In the genomic region with DNA sequence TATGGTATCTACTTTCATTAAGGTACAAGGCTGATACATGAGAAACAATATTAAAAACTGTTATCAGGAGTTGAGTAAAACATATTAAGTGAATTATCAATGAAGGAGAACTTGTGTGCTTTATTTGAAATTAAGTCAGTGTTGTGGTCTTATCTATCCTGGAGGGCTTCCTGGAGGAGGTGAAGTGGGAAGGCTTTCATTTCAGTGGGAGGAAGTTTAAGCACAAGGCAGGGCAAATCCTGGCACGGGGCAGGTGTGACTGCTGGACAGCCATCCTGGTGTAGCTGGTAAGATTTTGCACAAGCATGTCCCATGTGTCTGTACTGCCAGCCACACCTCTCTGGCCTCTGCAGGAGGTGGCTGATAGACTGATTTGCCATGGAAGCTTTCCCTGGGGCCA, we compare ENCODE assay signal across 2 cellular contexts.
TF ChIP-seq lines count a peak whose summit lies in the region.

No MANE protein-coding gene starts in this region.

TF ChIP-seq in A549, 52 proteins besides CTCF, POLR2A, EP300 and RAD21:
- no peak for TF ChIP-seq EHMT2 (IDR thresholded peaks at IDR 0.05; ENCODE audit: low read depth)
- no peak for TF ChIP-seq GATA3 (IDR thresholded peaks at IDR 0.05; ENCODE audit: borderline replicate concordance)
- no peak for TF ChIP-seq SMC3 (IDR thresholded peaks at IDR 0.05)
- TF ChIP-seq BHLHE40 (IDR thresholded peaks at IDR 0.05; ENCODE audit: low read depth, low read length): no peak
- TF ChIP-seq ZFP36 (IDR thresholded peaks at IDR 0.05; ENCODE audit: borderline replicate concordance, partially characterized antibody): peak; percentile 18
- no peak for TF ChIP-seq TFCP2L1 (CRISPR knock-in tag; IDR thresholded peaks at IDR 0.05)
- TF ChIP-seq FOSB (CRISPR knock-in tag; IDR thresholded peaks at IDR 0.05): no peak
- no peak for TF ChIP-seq HOXB5 (CRISPR knock-in tag; IDR thresholded peaks at IDR 0.05)

TF ChIP-seq in K562, 482 proteins besides CTCF, POLR2A, EP300 and RAD21:
- TF ChIP-seq ZFP36 (IDR thresholded peaks at IDR 0.05; ENCODE audit: low read depth, low read length, partially characterized antibody) (peak; percentile 87), NFIX (CRISPR knock-in tag; IDR thresholded peaks at IDR 0.05; ENCODE audit: low read depth) (no peak), RBM25 (IDR thresholded peaks at IDR 0.05; ENCODE audit: low read depth, low read length, severe bottlenecking) (peak; percentile 46), NFYB (IDR thresholded peaks at IDR 0.05; ENCODE audit: extremely low read depth, insufficient read length) (no peak), ZNF444 (CRISPR knock-in tag; IDR thresholded peaks at IDR 0.05) (no peak)
- TF ChIP-seq, protein P1, sequence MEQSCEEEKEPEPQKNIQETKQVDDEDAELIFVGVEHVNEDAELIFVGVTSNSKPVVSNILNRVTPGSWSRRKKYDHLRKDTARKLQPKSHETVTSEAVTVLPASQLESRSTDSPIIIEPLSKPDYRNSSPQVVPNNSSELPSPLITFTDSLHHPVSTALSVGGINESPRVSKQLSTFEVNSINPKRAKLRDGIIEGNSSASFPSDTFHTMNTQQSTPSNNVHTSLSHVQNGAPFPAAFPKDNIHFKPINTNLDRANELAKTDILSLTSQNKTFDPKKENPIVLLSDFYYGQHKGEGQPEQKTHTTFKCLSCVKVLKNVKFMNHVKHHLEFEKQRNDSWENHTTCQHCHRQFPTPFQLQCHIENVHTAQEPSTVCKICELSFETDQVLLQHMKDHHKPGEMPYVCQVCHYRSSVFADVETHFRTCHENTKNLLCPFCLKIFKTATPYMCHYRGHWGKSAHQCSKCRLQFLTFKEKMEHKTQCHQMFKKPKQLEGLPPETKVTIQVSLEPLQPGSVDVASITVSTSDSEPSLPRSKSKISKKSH (CRISPR knock-in tag; IDR thresholded peaks at IDR 0.05): no peak
- TF ChIP-seq, protein P2, sequence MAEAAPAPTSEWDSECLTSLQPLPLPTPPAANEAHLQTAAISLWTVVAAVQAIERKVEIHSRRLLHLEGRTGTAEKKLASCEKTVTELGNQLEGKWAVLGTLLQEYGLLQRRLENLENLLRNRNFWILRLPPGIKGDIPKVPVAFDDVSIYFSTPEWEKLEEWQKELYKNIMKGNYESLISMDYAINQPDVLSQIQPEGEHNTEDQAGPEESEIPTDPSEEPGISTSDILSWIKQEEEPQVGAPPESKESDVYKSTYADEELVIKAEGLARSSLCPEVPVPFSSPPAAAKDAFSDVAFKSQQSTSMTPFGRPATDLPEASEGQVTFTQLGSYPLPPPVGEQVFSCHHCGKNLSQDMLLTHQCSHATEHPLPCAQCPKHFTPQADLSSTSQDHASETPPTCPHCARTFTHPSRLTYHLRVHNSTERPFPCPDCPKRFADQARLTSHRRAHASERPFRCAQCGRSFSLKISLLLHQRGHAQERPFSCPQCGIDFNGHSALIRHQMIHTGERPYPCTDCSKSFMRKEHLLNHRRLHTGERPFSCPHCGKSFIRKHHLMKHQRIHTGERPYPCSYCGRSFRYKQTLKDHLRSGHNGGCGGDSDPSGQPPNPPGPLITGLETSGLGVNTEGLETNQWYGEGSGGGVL (CRISPR knock-in tag; IDR thresholded peaks at IDR 0.05): no peak
